In the genomic region with DNA sequence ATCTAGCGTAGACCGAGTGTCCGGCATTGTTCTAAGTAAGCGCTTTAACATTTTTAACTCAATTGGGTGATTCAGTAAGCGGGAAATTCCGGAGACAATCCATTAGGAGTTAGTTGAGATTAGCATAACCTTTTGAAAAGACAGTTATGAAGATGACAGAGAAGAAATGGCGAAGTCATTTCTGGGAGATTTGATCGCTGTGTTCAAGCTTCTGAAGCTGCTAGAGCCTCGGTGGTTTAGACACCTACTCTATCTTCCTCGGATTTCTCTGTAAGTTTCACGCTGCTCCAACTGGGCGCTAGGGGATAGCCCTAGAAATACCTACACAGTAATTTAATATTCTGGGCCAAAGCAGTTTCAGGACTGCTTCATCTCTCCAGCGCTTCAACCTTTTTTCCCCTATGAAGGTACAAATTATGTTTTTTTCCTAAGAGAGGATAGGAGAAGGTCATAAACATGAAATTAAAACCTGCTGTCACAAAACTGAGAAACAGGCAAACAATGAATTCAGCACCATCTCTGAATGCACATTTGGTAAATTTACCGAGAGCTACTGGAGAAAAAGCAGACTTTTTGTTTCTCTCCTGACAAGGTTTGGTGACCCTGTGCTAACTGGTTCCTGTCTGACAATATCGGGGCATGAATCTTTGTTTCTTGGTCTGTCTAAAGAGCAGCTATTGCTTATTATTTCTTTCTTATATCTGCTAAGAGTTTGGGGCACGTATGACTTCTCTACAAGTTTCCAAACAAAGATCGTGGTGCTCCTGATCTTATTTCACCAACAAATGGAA, we compare ENCODE assay signal across 8 cellular contexts. TPM values are rescaled to one million over a fixed set of nuclear protein-coding genes. Genes with fewer than 3 reads are reported as not detected.
DNase-seq lines count a peak whose midpoint lies in the region; ATAC-seq, FAIRE-seq and TF ChIP-seq lines count a peak whose summit lies in the region.

No MANE protein-coding gene starts in this region.

- CTCF ChIA-PET in A549 (lab: Yijun Ruan, JAX) = interaction anchor here (0.9 to 3.2 kb wide), 9 partner anchors 15 to 252 kb away, joined by 3 to 19 read pairs (median 4); partner anchors contain the start of gene TRIM27

- intact Hi-C loops in right cardiac atrium (cut with DNase I) (loop anchor here in 3 of 4 donors (5.0 to 10.0 kb wide), 2 partner anchors 40 to 98 kb away; no protein-coding TSS in a partner anchor), sigmoid colon (cut with DNase I) (loop anchor here (1.0 to 10.0 kb wide), 8 partner anchors 38 to 1848 kb away; partner anchors contain the start of genes POLR1H, PPP1R11, ZSCAN31 and ZSCAN9)

- H3K27ac ChIP-seq in A549 = peak overlapping the region; percentile 72 to 83
- peak overlapping the region; percentile 42 for H3K27ac ChIP-seq in right cardiac atrium (ENCODE audit: low read length)
- H3K27ac ChIP-seq in sigmoid colon = peak overlapping the region; percentile 74 to 88 (median 83)

- POLR2A ChIA-PET in A549 (lab: Yijun Ruan, JAX) = interaction anchor here (0.7 to 2.2 kb wide), 3 partner anchors 23 to 87 kb away, joined by 3 to 13 read pairs (median 3); partner anchors contain the start of genes TRIM27 and ZNF311

- TF ChIP-seq EP300 in A549 (IDR thresholded peaks at IDR 0.05) (no peak), sigmoid colon (IDR thresholded peaks at IDR 0.05) (no peak)

- TF ChIP-seq RAD21 in A549 (conservative IDR thresholded peaks at IDR 0.05 in 1 of 2, IDR thresholded peaks at IDR 0.05 in 1 of 2) = no peak

- no peak for TF ChIP-seq POLR2A in A549 (IDR thresholded peaks at IDR 0.05; ENCODE audit: low read length)
- no peak for TF ChIP-seq POLR2A in sigmoid colon (IDR thresholded peaks at IDR 0.05)

- H3K9me3 ChIP-seq in A549 = no peaks in the 10 kb centered on the region
- no peaks in the 10 kb centered on the region for H3K9me3 ChIP-seq in right cardiac atrium (ENCODE audit: control insufficient read depth, low read length)
- no peaks in the 10 kb centered on the region for H3K9me3 ChIP-seq in sigmoid colon

- H3K4me1 ChIP-seq in A549 (peaks cover 10% of the 10 kb centered on the region), right cardiac atrium (ENCODE audit: control insufficient read depth, insufficient read depth, low read length) (peaks cover 2% of the 10 kb centered on the region), sigmoid colon (peaks cover 0 to 21% (median 6%) of the 10 kb centered on the region in 4 donors)

- peak overlapping the region; percentile 81 for H3K4me2 ChIP-seq in A549

- no peak for TF ChIP-seq CTCF in A549 (IDR thresholded peaks at IDR 0.05)
- no peak for TF ChIP-seq CTCF in sigmoid colon (IDR thresholded peaks at IDR 0.05)
- TF ChIP-seq CTCF in GM20000 (IDR thresholded peaks at IDR 0.05; ENCODE audit: extremely low read depth, missing control alignments) = no peak

- no peaks in the 10 kb centered on the region for H3K9me3 Mint-ChIP-seq in activated naive CD8-positive, alpha-beta T cell treated with anti-CD3 and anti-CD28 coated beads, Interleukin-2, amount 50 U/mL, for 24 hours

- no peak overlapping the region for H3K27ac Mint-ChIP-seq in activated naive CD8-positive, alpha-beta T cell treated with anti-CD3 and anti-CD28 coated beads, Interleukin-2, amount 50 U/mL, for 24 hours

- H3K4me3 ChIP-seq in A549 = peak overlapping the region; percentile 80
- peak overlapping the region; percentile 84 for H3K4me3 ChIP-seq in right cardiac atrium (ENCODE audit: low read length)
- peak overlapping the region; percentile 41 to 75 (median 54) for H3K4me3 ChIP-seq in sigmoid colon

- H3K36me3 ChIP-seq in sigmoid colon = no peaks in the 10 kb centered on the region

- peaks cover 51% of the 10 kb centered on the region for H3K4me1 Mint-ChIP-seq in activated naive CD8-positive, alpha-beta T cell treated with anti-CD3 and anti-CD28 coated beads, Interleukin-2, amount 50 U/mL, for 24 hours

- no peak for FAIRE-seq in A549 (lab: Jason Lieb, UNC)

- H3K27me3 ChIP-seq in right cardiac atrium (ENCODE audit: control insufficient read depth, insufficient read depth) = no peaks in the 10 kb centered on the region
- peaks cover 0 to 11% (median 0%) of the 10 kb centered on the region in 3 donors for H3K27me3 ChIP-seq in sigmoid colon

- H3K4me3 Mint-ChIP-seq in activated naive CD8-positive, alpha-beta T cell treated with anti-CD3 and anti-CD28 coated beads, Interleukin-2, amount 50 U/mL, for 24 hours = peak overlapping the region; percentile 84

- H3K27me3 Mint-ChIP-seq in activated naive CD8-positive, alpha-beta T cell treated with anti-CD3 and anti-CD28 coated beads, Interleukin-2, amount 50 U/mL, for 24 hours = peaks cover 51% of the 10 kb centered on the region

- DNase-seq in A549 (ENCODE audit: low read depth in 1 of 2, low spot score in 1 of 2) = peak; percentile 46 to 81
- DNase-seq in NCI-H526 treated with DMSO at 0.1 percent for 48 hours (lab: John Stamatoyannopoulos, UW) = peak; percentile 59
- no peak for DNase-seq in activated naive CD8-positive, alpha-beta T cell treated with anti-CD3 and anti-CD28 coated beads, Interleukin-2, amount 50 U/mL, for 24 hours
- DNase-seq in right cardiac atrium = no peak
- no peak for DNase-seq in sigmoid colon
- DNase-seq in GM20000 (ENCODE audit: low spot score) = no peak

- WGBS in A549 (ENCODE audit: missing lambda C conversion rate) = 6% methylated on average over 17 of the region's 17 CpGs
- 14% methylated on average over 17 of the region's 17 CpGs for WGBS in right cardiac atrium
- 23 to 48% methylated on average over 17 of the region's 17 CpGs for WGBS in sigmoid colon, 2 donors

- H3K36me3 Mint-ChIP-seq in activated naive CD8-positive, alpha-beta T cell treated with anti-CD3 and anti-CD28 coated beads, Interleukin-2, amount 50 U/mL, for 24 hours (ENCODE audit: low read depth) = peaks cover 7% of the 10 kb centered on the region

- ATAC-seq in A549 = peak; percentile 66 to 75; a peak in 5 of 6 replicates
- peak; percentile 21 for ATAC-seq in GM18502 (IDR thresholded peaks at IDR 0.05; ENCODE audit: poor library complexity, unreplicated experiment)
- peak; percentile 55 for ATAC-seq in activated naive CD8-positive, alpha-beta T cell treated with anti-CD3 and anti-CD28 coated beads, Interleukin-2, amount 50 U/mL, for 24 hours
- ATAC-seq in right cardiac atrium = peak; percentile 57 to 63
- ATAC-seq in HG03196 (IDR thresholded peaks at IDR 0.05; ENCODE audit: unreplicated experiment) = no peak

TF ChIP-seq in A549, 52 proteins besides CTCF, POLR2A, EP300 and RAD21:
- TF ChIP-seq MAZ (IDR thresholded peaks at IDR 0.05; ENCODE audit: borderline replicate concordance, low read depth, low read length) = no peak
- TF ChIP-seq MAX (IDR thresholded peaks at IDR 0.05) = 0 out of 2 replicates have a peak, but pooled peaks have one; percentile 7
TF ChIP-seq in A549: peak in this region for 1.

RNA-seq across cellular contexts. Expression of gene ZNF311, which starts 22.4 kb away (rescaled TPM):
- 0.74 and 0.94 TPM in 2 replicates for polyA plus RNA-seq in A549 (2011; rRNA removed)
- 0.12 and 0.18 TPM in 2 replicates for polyA plus RNA-seq in A549 (2012; cell fraction: cytosol; rRNA removed)
- polyA plus RNA-seq in A549 (2012; cell fraction: nucleus; rRNA removed) = 0.10 and 0.12 TPM in 2 replicates
- 0.18 to 0.29 TPM (median 0.27 TPM) in 3 replicates for polyA plus RNA-seq in A549 (2017; fragmentation: RNase III; extraction: RNeasy Plus Mini Kit Qiagen cat#74134 plus additional on column Dnase treatment)
- 0.62 and 0.63 TPM in 2 replicates for polyA minus RNA-seq in A549 (2011; rRNA and poly(A)+ RNA removed)
- total RNA-seq in right cardiac atrium = under 1 TPM; 0.36 to 0.62 (median 0.51) TPM
- polyA plus RNA-seq in right cardiac atrium = 0.63 TPM
- total RNA-seq in sigmoid colon = 1 to 10 TPM in 1 of 4 donors, under 1 TPM in 3; 0.28 to 1.4 (median 0.83) TPM
- polyA plus RNA-seq in sigmoid colon = 1 to 10 TPM in 1 of 3 donors, under 1 TPM in 2; 0.60 to 1.4 (median 0.73) TPM

RNA-seq across cellular contexts. Expression of gene TRIM27, which starts 58.9 kb away (rescaled TPM):
- polyA plus RNA-seq in A549 (2011; rRNA removed) (50.1 and 51.4 TPM in 2 replicates), A549 (2017; fragmentation: RNase III; extraction: RNeasy Plus Mini Kit Qiagen cat#74134 plus additional on column Dnase treatment) (26.3 to 28.5 TPM (median 27.8 TPM) in 3 replicates), right cardiac atrium (16.8 TPM), sigmoid colon (10 to 100 TPM; 19.2 to 38.7 (median 27.6) TPM)
- 19.2 and 26.4 TPM in 2 replicates for polyA plus RNA-seq in A549 (2012; cell fraction: cytosol; rRNA removed)
- 36.0 and 41.4 TPM in 2 replicates for polyA plus RNA-seq in A549 (2012; cell fraction: nucleus; rRNA removed)
- polyA minus RNA-seq in A549 (2011; rRNA and poly(A)+ RNA removed) = 52.0 and 69.6 TPM in 2 replicates
- total RNA-seq in right cardiac atrium (10 to 100 TPM; 17.9 to 23.1 (median 22.0) TPM), sigmoid colon (10 to 100 TPM; 31.9 to 40.0 (median 36.1) TPM)

Comparison
In these comparisons a context has a peak if more than half of its experiments do, and no peak if none do; other contexts are left out.
1. DNase-seq: peak in A549 (2 of 2) and NCI-H526 treated with DMSO at 0.1 percent for 48 hours (single experiment); none in activated naive CD8-positive, alpha-beta T cell treated with anti-CD3 and anti-CD28 coated beads, Interleukin-2, amount 50 U/mL, for 24 hours (single experiment), right cardiac atrium (0 of 3), sigmoid colon (single experiment) and GM20000 (single experiment).
2. Peak in every context shown above with its lines, with median percentiles within 50 percentile points of each other: H3K27ac ChIP-seq and H3K4me3 ChIP-seq.